Comparison of ENCODE assay signal across 1 cellular context in genomic region chr13:24995225-24995804, GRCh38.
TF ChIP-seq lines count a peak whose summit lies in the region.

No MANE protein-coding gene starts in this region.

TF ChIP-seq in K562, 482 proteins besides CTCF, POLR2A, EP300 and RAD21 (continued from another document):
- TF ChIP-seq HMGN3 (IDR thresholded peaks at IDR 0.05; ENCODE audit: borderline replicate concordance, extremely low read depth, insufficient read length, low read depth, low read length) (no peak), ZBED1 (IDR thresholded peaks at IDR 0.05) (no peak), ZNF717 (CRISPR knock-in tag; IDR thresholded peaks at IDR 0.05) (no peak), FOXM1 (IDR thresholded peaks at IDR 0.05; ENCODE audit: low read depth) (no peak), FOXM1 (CRISPR knock-in tag; IDR thresholded peaks at IDR 0.05; ENCODE audit: low read depth) (no peak), ZNF277 (CRISPR knock-in tag; IDR thresholded peaks at IDR 0.05; ENCODE audit: borderline replicate concordance) (no peak), SMC3 (conservative IDR thresholded peaks at IDR 0.05; ENCODE audit: insufficient read depth, low read depth, low read length) (0 out of 2 replicates have a peak, but pooled peaks have one; percentile 30), KDM4B (IDR thresholded peaks at IDR 0.05; ENCODE audit: borderline replicate concordance in 2 of 2, low read depth in 1 of 2) (no peak), CBX3 (IDR thresholded peaks at IDR 0.05; ENCODE audit: borderline replicate concordance in 1 of 2, low read length in 2 of 2) (no peak), SAFB2 (IDR thresholded peaks at IDR 0.05; ENCODE audit: borderline replicate concordance, low read depth, low read length, severe bottlenecking) (no peak), MAFF (IDR thresholded peaks at IDR 0.05; ENCODE audit: low read length) (0 out of 2 replicates have a peak, but pooled peaks have one; percentile 2), ZNF316 (IDR thresholded peaks at IDR 0.05) (0 out of 2 replicates have a peak, but pooled peaks have one; percentile 13), ZBTB26 (CRISPR knock-in tag; IDR thresholded peaks at IDR 0.05) (no peak), BRCA1 (IDR thresholded peaks at IDR 0.05) (no peak), BRCA1 (CRISPR knock-in tag; IDR thresholded peaks at IDR 0.05) (no peak), ZKSCAN3 (CRISPR knock-in tag; IDR thresholded peaks at IDR 0.05) (no peak), E2F5 (CRISPR knock-in tag; IDR thresholded peaks at IDR 0.05) (no peak), NUFIP1 (IDR thresholded peaks at IDR 0.05; ENCODE audit: partially characterized antibody) (no peak), NFE2 (IDR thresholded peaks at IDR 0.05; ENCODE audit: low read depth) (peak; percentile 57), HOMEZ (CRISPR knock-in tag; IDR thresholded peaks at IDR 0.05) (no peak), C11orf30 (IDR thresholded peaks at IDR 0.05; ENCODE audit: low read depth) (peak; percentile 35; the same call in 1 of the 2 replicates), ZNF77 (CRISPR knock-in tag; IDR thresholded peaks at IDR 0.05) (no peak), BHLHE40 (IDR thresholded peaks at IDR 0.05; ENCODE audit: low read length) (peak; percentile 23; the same call in 1 of the 2 replicates), MEF2A (IDR thresholded peaks at IDR 0.05; ENCODE audit: control insufficient read depth, low read depth, low read length) (no peak), HEY1 (CRISPR knock-in tag; IDR thresholded peaks at IDR 0.05; ENCODE audit: borderline replicate concordance) (no peak), SMARCE1 (IDR thresholded peaks at IDR 0.05) (no peak), ZNF561 (CRISPR knock-in tag; conservative IDR thresholded peaks at IDR 0.05) (no peak), PTRF (tag; IDR thresholded peaks at IDR 0.05) (no peak), MGA (IDR thresholded peaks at IDR 0.05) (no peak), FOXK2 (conservative IDR thresholded peaks at IDR 0.05 in 1 of 2, IDR thresholded peaks at IDR 0.05 in 1 of 2; ENCODE audit: low read depth in 2 of 2) (peak in 1 of 2 experiments; percentile 72; a peak in 2 of 4 replicates), MAFG (tag; conservative IDR thresholded peaks at IDR 0.05) (0 out of 2 replicates have a peak, but pooled peaks have one; percentile 17), SRSF7 (optimal IDR thresholded peaks at IDR 0.05; ENCODE audit: low read depth, low read length) (no peak), ZNF274 (IDR thresholded peaks at IDR 0.05; ENCODE audit: borderline replicate concordance, low read depth, low read length) (no peak), CEBPG (CRISPR knock-in tag; IDR thresholded peaks at IDR 0.05) (no peak), CEBPG (tag; conservative IDR thresholded peaks at IDR 0.05 in 1 of 2, IDR thresholded peaks at IDR 0.05 in 1 of 2) (no peak)
